ENCODE assay signal across 29 cellular contexts in the genomic region with DNA sequence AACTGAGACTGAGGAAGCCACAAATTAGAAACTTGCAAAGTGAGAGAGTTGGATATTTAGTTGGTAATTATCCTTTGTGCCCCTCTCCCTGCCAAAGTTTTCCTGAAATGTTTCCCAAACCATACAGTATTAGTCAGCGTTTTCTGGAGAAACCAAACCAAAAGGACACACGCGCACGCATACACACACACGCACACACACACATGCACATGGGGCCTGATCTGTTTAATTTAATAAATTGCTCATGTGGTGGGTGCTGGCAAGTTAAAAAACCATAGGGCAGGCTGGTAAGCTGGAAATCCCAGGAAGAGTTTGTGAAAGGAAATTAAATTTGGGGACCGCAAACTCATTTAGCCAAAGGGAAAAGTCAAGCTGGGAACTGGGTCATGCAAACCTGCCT. TPM values are rescaled to one million over a fixed set of nuclear protein-coding genes. Genes with fewer than 3 reads are reported as not detected.
"Had no signal": no experiment of that assay in that cellular context is flagged by ENCODE, and none has a peak within 500 bp of the region (broad histone marks: within the 10 kb centered on the region; RNA-seq: fewer than 3 reads in every experiment).

No MANE protein-coding gene starts in this region.

- DNase-seq: hypothalamus; immature natural killer cell; kidney; left colon; left lung; lower lobe of right lung; mammary epithelial cell; mesenchymal stem cell; naive B cell; natural killer cell; nephron progenitor cell; occipital lobe; ovary; right lobe of liver; stimulated activated CD4-positive, alpha-beta T cell treated with anti-CD3 and anti-CD28 coated beads, Interleukin-1b, Interleukin-23, amount 100 ng/mL, for 48 hours; stimulated activated CD4-positive, alpha-beta T cell treated with anti-CD3 and anti-CD28 coated beads, Interleukin-2, amount 100 ng/mL, for 48 hours; stimulated activated CD4-positive, alpha-beta T cell treated with anti-CD3 and anti-CD28 coated beads, Interleukin-4, amount 100 ng/mL, for 4 hours; stimulated activated CD8-positive, alpha-beta memory T cell treated with anti-CD3 and anti-CD28 coated beads, Interleukin-4, amount 100 ng/mL, for 48 hours; stimulated activated naive CD4-positive, alpha-beta T cell treated with Interleukin-2 at 50 U/mL for 16 hours; stimulated activated naive CD8-positive, alpha-beta T cell treated with anti-CD3 and anti-CD28 coated beads, Interleukin-15, amount 100 ng/mL, for 72 hours; upper lobe of left lung had no signal

- ATAC-seq: left colon; left lung; lower lobe of right lung; natural killer cell; right lobe of liver; stimulated activated memory B cell treated with anti-CD40 and anti-IgM and Interleukin-4, amounts not matched to agents 10 μg/mL and 1 μg/mL and 100 μg/mL, for 72 hours; stimulated activated naive CD8-positive, alpha-beta T cell treated with anti-CD3 and anti-CD28 coated beads, Interleukin-15, amount 100 ng/mL, for 72 hours had no signal

- H3K9ac ChIP-seq: neural progenitor cell had no signal

- H3K4me3 ChIP-seq: left lung, lower lobe of right lung, neural progenitor cell, ovary, right atrium auricular region, right lobe of liver, smooth muscle cell, tibial nerve, upper lobe of left lung, vagina had no signal

- H3K27me3 ChIP-seq: left lung, neural progenitor cell, neutrophil, ovary, right atrium auricular region, right lobe of liver, tibial nerve, upper lobe of left lung, vagina had no signal

- H3K27ac ChIP-seq: left lung, lower lobe of right lung, neural progenitor cell, neutrophil, ovary, right atrium auricular region, right lobe of liver, tibial nerve, upper lobe of left lung, vagina had no signal

- H3K9me3 ChIP-seq: left lung, lower lobe of right lung, neutrophil, ovary, right atrium auricular region, right lobe of liver, tibial nerve, upper lobe of left lung, vagina had no signal

- H3K4me2 ChIP-seq: neural progenitor cell, smooth muscle cell had no signal

- H3K4me1 ChIP-seq: left lung, lower lobe of right lung, neural progenitor cell, right atrium auricular region, right lobe of liver, tibial nerve, upper lobe of left lung, vagina had no signal

- H3K36me3 ChIP-seq: left lung, lower lobe of right lung, neural progenitor cell, neutrophil, ovary, right atrium auricular region, right lobe of liver, tibial nerve, upper lobe of left lung, vagina had no signal

RNA-seq across cellular contexts. Expression of a gene that starts 11.7 kb away (rescaled TPM):
- total RNA-seq: mammary epithelial cell, pulmonary artery endothelial cell had no signal
- polyA plus RNA-seq: mammary epithelial cell had no signal
